In the genomic region with DNA sequence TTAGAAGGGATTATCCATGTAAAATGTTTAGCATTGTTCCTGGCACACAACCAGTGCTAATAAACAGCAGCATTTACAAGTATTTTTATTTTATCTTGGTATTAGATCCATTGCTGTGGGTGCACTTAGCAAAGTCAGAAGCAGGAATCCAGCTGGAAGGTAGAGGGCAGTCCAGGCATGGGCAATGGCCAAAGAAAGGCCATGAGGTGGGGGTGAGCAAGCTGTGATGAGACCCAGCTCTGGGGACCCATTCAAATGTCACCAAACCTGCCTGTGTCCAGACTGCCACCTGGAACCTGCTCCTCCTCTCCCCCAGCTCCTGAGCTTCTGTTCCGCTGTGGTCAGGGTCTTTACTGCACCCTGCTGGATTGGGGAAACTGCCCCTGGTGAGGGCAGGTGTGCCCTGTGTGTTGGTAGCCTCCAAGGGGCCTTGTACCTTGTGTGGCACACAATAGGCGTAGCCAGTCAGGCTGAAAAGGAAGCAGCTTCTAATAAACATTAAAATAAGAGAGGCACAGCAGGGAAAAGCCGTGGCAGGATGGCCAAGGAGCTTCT, we compare ENCODE assay signal across 22 cellular contexts.
DNase-seq lines count a peak whose midpoint lies in the region; ATAC-seq, FAIRE-seq and TF ChIP-seq lines count a peak whose summit lies in the region.
"Had no signal": no experiment of that assay in that cellular context is flagged by ENCODE, and none has a peak within 500 bp of the region (broad histone marks: within the 10 kb centered on the region; RNA-seq: fewer than 3 reads in every experiment).

No MANE protein-coding gene starts in this region.

- H2AFZ ChIP-seq in HepG2 (ENCODE audit: low read length) (no peak overlapping the region), Loucy (ENCODE audit: low read length) (no peak overlapping the region), GM23248 (no peak overlapping the region)

- 21% methylated on average over 3 of the region's 3 CpGs for WGBS in HepG2 (ENCODE audit: low lambda C conversion rate)
- 85% methylated on average over 3 of the region's 3 CpGs for WGBS in right lobe of liver (ENCODE audit: insufficient coverage, low coverage, low lambda C conversion rate, missing lambda C conversion rate)
- 43 to 45% methylated on average over 3 of the region's 3 CpGs for WGBS in GM23248 (ENCODE audit: low coverage in 1 of 2, low lambda C conversion rate in 2 of 2, missing lambda C conversion rate in 2 of 2), 2 experiments

- H3K27ac ChIP-seq in HepG2 (ENCODE audit: extremely low read length, insufficient read depth, low read length) (no peak overlapping the region), right lobe of liver (no peak overlapping the region), GM23248 (no peak overlapping the region)
- H3K27ac ChIP-seq: ascending aorta, RWPE1, spleen had no signal

- no peaks in the 10 kb centered on the region for H4K20me1 ChIP-seq in HepG2 (ENCODE audit: insufficient read depth, low read length)
- no peaks in the 10 kb centered on the region for H4K20me1 ChIP-seq in Loucy (ENCODE audit: insufficient read depth, low read length, poor library complexity, severe bottlenecking)
- no peaks in the 10 kb centered on the region for H4K20me1 ChIP-seq in GM23248 (ENCODE audit: insufficient read depth)

- no peak overlapping the region for H3K9ac ChIP-seq in HepG2 (ENCODE audit: insufficient read depth, low read depth, low read length)
- H3K9ac ChIP-seq in Loucy (ENCODE audit: low read depth, low read length, poor library complexity, severe bottlenecking), result peak overlapping the region; percentile 20
- no peak overlapping the region for H3K9ac ChIP-seq in GM23248

- H3K79me2 ChIP-seq in HepG2 (ENCODE audit: insufficient read depth, low read length), result no peaks in the 10 kb centered on the region
- H3K79me2 ChIP-seq in Loucy (ENCODE audit: insufficient read depth, low read length), result no peaks in the 10 kb centered on the region
- no peaks in the 10 kb centered on the region for H3K79me2 ChIP-seq in GM23248 (ENCODE audit: insufficient read depth)

- H3K9me3 ChIP-seq in HepG2 (ENCODE audit: low read length) (no peaks in the 10 kb centered on the region), right lobe of liver (no peaks in the 10 kb centered on the region), Loucy (ENCODE audit: insufficient read depth, low read depth, low read length) (no peaks in the 10 kb centered on the region), GM23248 (ENCODE audit: low read depth) (no peaks in the 10 kb centered on the region)
- H3K9me3 ChIP-seq: ascending aorta had no signal

- BruUV-seq in HepG2 (replicated peaks; lab: Mats Ljungman, UMichigan), result no TSS peak

- POLR2A ChIA-PET in HepG2 (lab: Yijun Ruan, JAX), result no interaction called here

- no peak for FAIRE-seq in HepG2 (lab: Jason Lieb, UNC)
- no peak for FAIRE-seq in bronchial epithelial cell (lab: Jason Lieb, UNC)

- H3K36me3 ChIP-seq in HepG2 (replicated peaks in 1 of 2; ENCODE audit: control insufficient read depth in 1 of 2, insufficient read depth in 2 of 2, low read length in 2 of 2), result no peaks in the 10 kb centered on the region
- no peaks in the 10 kb centered on the region for H3K36me3 ChIP-seq in right lobe of liver
- H3K36me3 ChIP-seq in Loucy (ENCODE audit: insufficient read depth, low read length), result no peaks in the 10 kb centered on the region
- H3K36me3 ChIP-seq in bronchial epithelial cell (ENCODE audit: control insufficient read depth, insufficient read depth, low read length), result no peaks in the 10 kb centered on the region
- no peaks in the 10 kb centered on the region for H3K36me3 ChIP-seq in GM23248 (ENCODE audit: low read depth)
- H3K36me3 ChIP-seq: ascending aorta, spleen had no signal

- H3K27me3 ChIP-seq in HepG2 (ENCODE audit: control insufficient read depth in 1 of 2, insufficient read depth in 2 of 2, low read length in 2 of 2), result peaks cover 0 to 62% of the 10 kb centered on the region in 2 experiments; a peak in 4 of 5 replicates
- no peaks in the 10 kb centered on the region for H3K27me3 ChIP-seq in right lobe of liver
- H3K27me3 ChIP-seq in Loucy (ENCODE audit: insufficient read depth, low read length, poor library complexity, severe bottlenecking), result no peaks in the 10 kb centered on the region
- no peaks in the 10 kb centered on the region for H3K27me3 ChIP-seq in bronchial epithelial cell (ENCODE audit: control insufficient read depth, insufficient read depth, low read length)
- H3K27me3 ChIP-seq in GM23248 (replicated peaks; ENCODE audit: insufficient read depth), result peaks cover 32% of the 10 kb centered on the region
- H3K27me3 ChIP-seq: ascending aorta had no signal

- H3K4me2 ChIP-seq in HepG2 (ENCODE audit: low read depth, low read length), result no peak overlapping the region
- peak overlapping the region; percentile 83 for H3K4me2 ChIP-seq in Loucy (ENCODE audit: low read depth, low read length, poor library complexity, severe bottlenecking)
- H3K4me2 ChIP-seq in GM23248 (ENCODE audit: unreplicated experiment), result no peak overlapping the region

- TF ChIP-seq EP300 in HepG2 (IDR thresholded peaks at IDR 0.05; ENCODE audit: low read depth in 2 of 2, low read length in 2 of 2) (no peak), HepG2 (CRISPR knock-in tag; IDR thresholded peaks at IDR 0.05; ENCODE audit: borderline replicate concordance) (no peak)

- DNase-seq in HepG2 (ENCODE audit: low spot score) (no peak), right lobe of liver (no peak), bronchial epithelial cell (ENCODE audit: low read depth) (no peak), retinal pigment epithelial cell (ENCODE audit: low read depth) (peak; percentile 52), nucleus accumbens (lab: John Stamatoyannopoulos, UW) (no peak), NCI-H446 (lab: John Stamatoyannopoulos, UW) (no peak), GM23248 (no peak)
- DNase-seq: activated T-cell treated with anti-CD3 and anti-CD28 coated beads, Interleukin-2, amount 50 U/mL, for 4 hours; CD4-positive, alpha-beta memory T cell; IMR-90; NCI-H187; NCI-H226; spleen; stimulated activated CD4-positive, alpha-beta T cell treated with anti-CD3 and anti-CD28 coated beads, Interleukin-4, amount 100 ng/mL, for 4 hours; stimulated activated naive CD8-positive, alpha-beta T cell treated with anti-CD3 and anti-CD28 coated beads, Interleukin-15, amount 100 ng/mL, for 72 hours; T-helper 9 cell; trophoblast cell had no signal

- TF ChIP-seq POLR2A in HepG2 (IDR thresholded peaks at IDR 0.05; ENCODE audit: insufficient read depth in 1 of 2, low read depth in 2 of 2, low read length in 2 of 2) (no peak), right lobe of liver (IDR thresholded peaks at IDR 0.05) (no peak)

- intact Hi-C loops in HepG2 (cut with micrococcal nuclease; ENCODE audit: unreplicated experiment), result no loop called here
- intact Hi-C loops in right lobe of liver (cut with DNase I), result no loop called here

- 0 out of 2 replicates have a peak, but pooled peaks have one; percentile 27 for TF ChIP-seq CTCF in HepG2 (CRISPR knock-in tag; IDR thresholded peaks at IDR 0.05)
- no peak for TF ChIP-seq CTCF in right lobe of liver (IDR thresholded peaks at IDR 0.05)
- TF ChIP-seq CTCF in Loucy (conservative IDR thresholded peaks at IDR 0.05; ENCODE audit: low read length), result peak; percentile 47
- peak; percentile 29 for TF ChIP-seq CTCF in bronchial epithelial cell (IDR thresholded peaks at IDR 0.05; ENCODE audit: insufficient read depth, low read length, severe bottlenecking)
- peak; percentile 57 for TF ChIP-seq CTCF in retinal pigment epithelial cell (conservative IDR thresholded peaks at IDR 0.05; ENCODE audit: low read depth, low read length)

- in situ Hi-C loops in HepG2 (cut with HindIII; ENCODE audit: extremely low pct_ligation_motif_present, low pct_unique_long_range_greater_than_20kb) (no loop called here), GM23248 (cut with MboI) (no loop called here)

- no peak for ATAC-seq in HepG2
- no peak for ATAC-seq in right lobe of liver
- ATAC-seq: activated CD4-positive, CD25-positive, alpha-beta regulatory T cell treated with anti-CD3 and anti-CD28 coated beads, Interleukin-2, amount 50 U/mL, for 24 hours; activated naive CD4-positive, alpha-beta T cell treated with anti-CD3 and anti-CD28 coated beads, Interleukin-2, amount 50 U/mL, for 72 hours; activated T-cell treated with anti-CD3 and anti-CD28 coated beads, Interleukin-2, amount 50 U/mL, for 4 hours; stimulated activated naive CD8-positive, alpha-beta T cell treated with anti-CD3 and anti-CD28 coated beads, Interleukin-15, amount 100 ng/mL, for 72 hours had no signal

- H3K4me3 ChIP-seq in HepG2 (replicated peaks in 1 of 3; ENCODE audit: insufficient read depth in 1 of 3, low read depth in 2 of 3, low read length in 3 of 3) (no peak overlapping the region), right lobe of liver (no peak overlapping the region), Loucy (ENCODE audit: low read length, poor library complexity, severe bottlenecking) (no peak overlapping the region), bronchial epithelial cell (ENCODE audit: low read depth, low read length) (no peak overlapping the region), retinal pigment epithelial cell (ENCODE audit: low read length) (no peak overlapping the region), GM23248 (no peak overlapping the region)
- H3K4me3 ChIP-seq: ascending aorta, spleen had no signal

- no peaks in the 10 kb centered on the region for H3K4me1 ChIP-seq in HepG2 (ENCODE audit: insufficient read depth, low read length)
- H3K4me1 ChIP-seq in right lobe of liver, result no peaks in the 10 kb centered on the region
- peaks cover 31% of the 10 kb centered on the region for H3K4me1 ChIP-seq in Loucy (ENCODE audit: insufficient read depth, low read length, poor library complexity, severe bottlenecking)
- no peaks in the 10 kb centered on the region for H3K4me1 ChIP-seq in GM23248 (ENCODE audit: insufficient read depth)
- H3K4me1 ChIP-seq: ascending aorta, spleen had no signal

- no peaks in the 10 kb centered on the region for H3F3A ChIP-seq in Loucy (ENCODE audit: low read depth)
- no peaks in the 10 kb centered on the region for H3F3A ChIP-seq in GM23248 (ENCODE audit: insufficient read depth)

- H3K9me2 ChIP-seq in Loucy (replicated peaks; ENCODE audit: low read depth, low read length) (no peaks in the 10 kb centered on the region), GM23248 (ENCODE audit: insufficient read depth) (no peaks in the 10 kb centered on the region)

- TF ChIP-seq RAD21 in HepG2 (CRISPR knock-in tag; IDR thresholded peaks at IDR 0.05), result no peak

- CTCF ChIA-PET in HepG2 (lab: Yijun Ruan, JAX; ENCODE audit: low intra/inter-chr PET ratio, low total read pairs), result no interaction called here

TF ChIP-seq in HepG2, 621 proteins besides CTCF, POLR2A, EP300 and RAD21 (continues in another document):
- TF ChIP-seq ZZZ3 (CRISPR knock-in tag; IDR thresholded peaks at IDR 0.05; ENCODE audit: borderline replicate concordance) (no peak), RBFOX2 (IDR thresholded peaks at IDR 0.05; ENCODE audit: low read depth, low read length) (no peak)

Comparison
In these comparisons a context has a peak if more than half of its experiments do, and no peak if none do; other contexts are left out.
1. CTCF ChIP-seq: peak in HepG2 (single experiment), Loucy (single experiment), bronchial epithelial cell (single experiment) and retinal pigment epithelial cell (single experiment); none in right lobe of liver (0 of 4).